20 cellular contexts compared by ENCODE assay signal in the genomic region with DNA sequence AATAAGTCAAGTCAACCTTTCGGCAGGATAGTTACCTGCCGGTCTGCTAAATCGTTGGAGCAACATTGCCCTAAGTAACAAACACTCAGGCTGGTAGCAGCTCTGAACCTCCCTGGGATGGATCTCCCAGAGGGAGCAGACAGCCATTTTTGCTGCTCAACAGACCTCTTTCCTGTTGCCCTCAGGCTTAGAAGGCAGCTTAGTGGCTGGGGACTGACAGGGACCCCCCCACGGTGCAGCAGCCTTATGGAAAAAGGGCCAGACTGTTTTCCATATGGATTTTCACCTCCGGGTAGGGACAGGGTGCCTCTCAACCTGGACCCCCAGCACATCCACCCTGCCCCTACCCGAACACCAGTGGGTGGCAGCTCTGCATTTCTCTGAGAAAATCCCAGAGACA.
"Had no signal": no experiment of that assay in that cellular context is flagged by ENCODE, and none has a peak within 500 bp of the region (broad histone marks: within the 10 kb centered on the region; RNA-seq: fewer than 3 reads in every experiment).

No MANE protein-coding gene starts in this region.

- H3K9me3 Mint-ChIP-seq: activated T-helper 1 cell treated with anti-CD3 and anti-CD28 coated beads, Interleukin-12 subunit alpha, Interleukin-12 subunit beta, Interleukin-2, Interleukin-4 antibody, amounts not matched to agents 30 ng/mL and 10 ng/mL and 1 ng/mL, durations not matched to agents 14 hours and 24 hours and 36 hours; naive thymus-derived CD8-positive, alpha-beta T cell; T-helper 1 cell treated with Interleukin-12 subunit alpha and Interleukin-12 subunit beta and Interleukin-4 antibody, amounts not matched to agents 30 μg/mL and 1 μg/mL, for 36 hours had no signal

- H3K9me3 ChIP-seq: neutrophil, thoracic aorta, upper lobe of right lung had no signal

- H3K27me3 ChIP-seq: cardiac muscle cell, foreskin keratinocyte, neutrophil, upper lobe of right lung had no signal

- H3K36me3 ChIP-seq: cardiac muscle cell, neutrophil, thoracic aorta, upper lobe of right lung had no signal

- H2AFZ ChIP-seq: parathyroid adenoma had no signal

- H3K4me3 Mint-ChIP-seq: activated naive CD8-positive, alpha-beta T cell; activated T-helper 1 cell treated with anti-CD3 and anti-CD28 coated beads, Interleukin-12 subunit alpha, Interleukin-12 subunit beta, Interleukin-2, Interleukin-4 antibody, amounts not matched to agents 30 ng/mL and 10 ng/mL and 1 ng/mL, durations not matched to agents 14 hours and 24 hours and 36 hours; naive thymus-derived CD8-positive, alpha-beta T cell; T-helper 1 cell treated with Interleukin-12 subunit alpha and Interleukin-12 subunit beta and Interleukin-4 antibody, amounts not matched to agents 30 μg/mL and 1 μg/mL, for 36 hours had no signal

- H3K4me2 ChIP-seq: smooth muscle cell had no signal

- DNase-seq: activated CD4-positive, alpha-beta T cell treated with anti-CD3 and anti-CD28 coated beads for 1 hour; activated gamma-delta T cell treated with Interleukin-2 at 50 U/mL for 16 hours; activated T-cell treated with anti-CD3 and anti-CD28 coated beads for 4 hours; foreskin keratinocyte; hypothalamus; kidney glomerular epithelial cell; mesenchymal stem cell; naive thymus-derived CD8-positive, alpha-beta T cell; stimulated activated CD4-positive, alpha-beta T cell treated with anti-CD3 and anti-CD28 coated beads, Interleukin-4, amount 100 ng/mL, for 1 hour; upper lobe of right lung had no signal

- H3K27me3 Mint-ChIP-seq: activated naive CD8-positive, alpha-beta T cell; naive thymus-derived CD8-positive, alpha-beta T cell had no signal

- H3K4me3 ChIP-seq: cardiac muscle cell, smooth muscle cell, thoracic aorta, upper lobe of right lung had no signal

- H3K4me1 ChIP-seq: foreskin keratinocyte, parathyroid adenoma had no signal

- H3K27ac Mint-ChIP-seq: activated naive CD8-positive, alpha-beta T cell; activated T-helper 1 cell treated with anti-CD3 and anti-CD28 coated beads, Interleukin-12 subunit alpha, Interleukin-12 subunit beta, Interleukin-2, Interleukin-4 antibody, amounts not matched to agents 30 ng/mL and 10 ng/mL and 1 ng/mL, durations not matched to agents 14 hours and 24 hours and 36 hours; naive thymus-derived CD8-positive, alpha-beta T cell; T-helper 1 cell treated with Interleukin-12 subunit alpha and Interleukin-12 subunit beta and Interleukin-4 antibody, amounts not matched to agents 30 μg/mL and 1 μg/mL, for 36 hours had no signal

- H3K9ac ChIP-seq: parathyroid adenoma had no signal

- ATAC-seq: foreskin keratinocyte; naive thymus-derived CD8-positive, alpha-beta T cell; sciatic nerve had no signal

- H3K27ac ChIP-seq: cardiac muscle cell, foreskin keratinocyte, neutrophil, parathyroid adenoma, thoracic aorta, upper lobe of right lung, VCaP had no signal

- H3K36me3 Mint-ChIP-seq: activated naive CD8-positive, alpha-beta T cell; naive thymus-derived CD8-positive, alpha-beta T cell had no signal
